8 cellular contexts compared by ENCODE assay signal in the genomic region with DNA sequence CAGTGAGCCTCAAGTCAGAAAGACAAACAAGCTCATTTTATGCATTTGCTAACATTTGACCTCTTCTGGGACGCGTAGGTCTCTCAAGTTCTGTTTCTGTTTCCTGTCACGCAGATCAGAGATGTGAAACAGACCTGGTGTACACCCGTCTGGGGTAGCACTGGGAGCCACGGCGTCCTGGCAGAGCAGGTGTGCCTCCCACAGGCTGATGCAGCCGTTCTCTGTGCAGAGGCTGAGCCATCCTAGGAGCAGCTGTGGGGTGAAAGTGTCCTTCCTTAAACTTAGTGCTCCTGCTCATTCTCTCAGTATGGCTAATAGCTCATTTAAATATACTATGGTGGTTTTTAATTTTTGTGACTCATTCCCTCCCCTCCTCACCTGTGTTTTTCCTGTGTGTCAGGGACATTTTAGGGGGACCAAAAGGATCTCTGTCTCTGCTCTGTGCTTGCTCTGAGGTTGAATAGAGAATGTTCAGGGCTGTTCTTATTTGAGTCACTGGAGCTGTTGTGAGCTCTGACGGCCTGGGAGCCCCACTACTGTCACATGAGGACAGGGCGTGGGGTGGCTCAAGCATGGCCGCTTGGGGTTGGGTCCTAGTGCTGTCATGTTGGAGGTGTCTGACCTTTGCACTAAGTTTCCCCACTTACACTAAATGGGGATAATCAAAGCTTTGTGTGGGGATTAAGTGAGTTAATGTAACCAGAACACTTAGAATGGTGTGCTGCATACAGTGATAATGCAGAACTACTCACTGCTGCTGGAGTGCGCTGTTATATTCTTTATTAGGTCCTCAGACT. TPM values are rescaled to one million over a fixed set of nuclear protein-coding genes. Genes with fewer than 3 reads are reported as not detected.
DNase-seq lines count a peak whose midpoint lies in the region; ATAC-seq lines count a peak whose summit lies in the region.

No MANE protein-coding gene starts in this region.

- ATAC-seq in GM18498 (IDR thresholded peaks at IDR 0.05; ENCODE audit: unreplicated experiment) = peak; percentile 87
- peak; percentile 77 for ATAC-seq in GM21786 (IDR thresholded peaks at IDR 0.05; ENCODE audit: unreplicated experiment)
- no peak for ATAC-seq in left ventricle myocardium superior

- DNase-seq in NAMALWA (ENCODE audit: low spot score) (peak; percentile 82), left ventricle myocardium superior (no peak), iPS-NIHi7 (ENCODE audit: extremely low spot score) (no peak), HT-29 (ENCODE audit: low spot score) (no peak)
- peak; percentile 90 for DNase-seq in activated effector memory CD4-positive, alpha-beta T cell treated with anti-CD3 and anti-CD28 coated beads, Interleukin-2, amount 50 U/mL, for 16 hours
- peak; percentile 6 to 47 for DNase-seq in stimulated activated CD4-positive, alpha-beta T cell treated with anti-CD3 and anti-CD28 coated beads, Interleukin-1b, Interleukin-23, amount 100 ng/mL, for 1 hour (ENCODE audit: low read depth in 2 of 2)

- intact Hi-C loops in left ventricle myocardium superior (cut with micrococcal nuclease) = no loop called here

RNA-seq across cellular contexts. Expression of a gene that starts 43.0 kb away (rescaled TPM):
- 22.0 TPM for total RNA-seq in left ventricle myocardium superior
- total RNA-seq in HT-29 (2014; rRNA removed; shearing (Covaris generic)) = 23.6 and 25.5 TPM in 2 replicates

Comparison
In these comparisons a context has a peak if more than half of its experiments do, and no peak if none do; other contexts are left out.
1. DNase-seq: peak in NAMALWA (single experiment), activated effector memory CD4-positive, alpha-beta T cell treated with anti-CD3 and anti-CD28 coated beads, Interleukin-2, amount 50 U/mL, for 16 hours (single experiment) and stimulated activated CD4-positive, alpha-beta T cell treated with anti-CD3 and anti-CD28 coated beads, Interleukin-1b, Interleukin-23, amount 100 ng/mL, for 1 hour (2 of 2); none in left ventricle myocardium superior (single experiment), iPS-NIHi7 (single experiment) and HT-29 (single experiment).